ENCODE assay signal across 8 cellular contexts in genomic region chr3:196941846-196942225, GRCh38. TPM values are rescaled to one million over a fixed set of nuclear protein-coding genes. Genes with fewer than 3 reads are reported as not detected.
DNase-seq lines count a peak whose midpoint lies in the region; ATAC-seq lines count a peak whose summit lies in the region.

No MANE protein-coding gene starts in this region.

- no peak overlapping the region for H4K8ac ChIP-seq in neuronal stem cell (ENCODE audit: low read depth, low read length)

- peak overlapping the region; percentile 89 for H4K91ac ChIP-seq in neuronal stem cell (ENCODE audit: low read depth, low read length, poor library complexity)

- peak overlapping the region; percentile 70 to 91 for H3K4me3 ChIP-seq in neuronal stem cell (ENCODE audit: low read length in 2 of 2)

- H2BK5ac ChIP-seq in neuronal stem cell (ENCODE audit: low read length): peak overlapping the region; percentile 85

- peak overlapping the region; percentile 75 for H2BK120ac ChIP-seq in neuronal stem cell (ENCODE audit: low read depth, low read length)

- peaks cover 11 to 46% of the 10 kb centered on the region in 2 donors for H3K36me3 ChIP-seq in neuronal stem cell (replicated peaks in 1 of 2; ENCODE audit: control insufficient read depth in 2 of 2, insufficient read depth in 2 of 2, low read length in 2 of 2)

- peak; percentile 32 for ATAC-seq in HG03025 (IDR thresholded peaks at IDR 0.05; ENCODE audit: low FRiP score, unreplicated experiment)

- WGBS in neuronal stem cell (ENCODE audit: extremely low coverage in 2 of 2, insufficient read length in 2 of 2, insufficient replicate concordance in 1 of 2), 2 donors: no CpG with 5 or more reads among the region's 28 CpGs

- H3K79me1 ChIP-seq in neuronal stem cell (ENCODE audit: low read depth, low read length): peaks cover 2% of the 10 kb centered on the region

- H3K9ac ChIP-seq in neuronal stem cell (ENCODE audit: low read depth, low read length, poor library complexity): peak overlapping the region; percentile 94

- H3K18ac ChIP-seq in neuronal stem cell (ENCODE audit: low read length): peak overlapping the region; percentile 92

- H3K4ac ChIP-seq in neuronal stem cell (ENCODE audit: low read length): peak overlapping the region; percentile 54

- DNase-seq in activated T-cell treated with anti-CD3 and anti-CD28 coated beads for 1 hour (ENCODE audit: low read depth) (peak; percentile 40), NOMO-1 treated with DMSO at 0.1 percent for 48 hours (lab: John Stamatoyannopoulos, UW; ENCODE audit: unreplicated experiment) (peak; percentile 78), activated T-cell treated with anti-CD3 and anti-CD28 coated beads for 48 hours (ENCODE audit: low read depth) (peak; percentile 52), fibroblast of gingiva (ENCODE audit: low read depth) (peak; percentile 28), neuronal stem cell (ENCODE audit: low spot score) (no peak), superior temporal gyrus (ENCODE audit: extremely low spot score) (peak; percentile 41)
- no peak for DNase-seq in activated T-cell treated with anti-CD3 and anti-CD28 coated beads, Interleukin-2, amount 50 U/mL, for 1 hour

- peak overlapping the region; percentile 9 for H3K14ac ChIP-seq in neuronal stem cell (ENCODE audit: low read length)

- no peak overlapping the region for H2BK12ac ChIP-seq in neuronal stem cell (ENCODE audit: low read length)

- peak overlapping the region; percentile 85 for H2AK5ac ChIP-seq in neuronal stem cell (ENCODE audit: low read depth, low read length)

- peak overlapping the region; percentile 95 for H3K23ac ChIP-seq in neuronal stem cell (ENCODE audit: low read depth, low read length, poor library complexity)

- peak overlapping the region; percentile 94 for H3K27ac ChIP-seq in neuronal stem cell (replicated peaks; ENCODE audit: low read length)

- no peaks in the 10 kb centered on the region for H3K9me3 ChIP-seq in neuronal stem cell (replicated peaks in 1 of 2; ENCODE audit: control insufficient read depth in 2 of 2, insufficient read depth in 1 of 2, low read depth in 1 of 2, low read length in 2 of 2)

- H3K27me3 ChIP-seq in neuronal stem cell (ENCODE audit: control insufficient read depth in 3 of 3, insufficient read depth in 3 of 3, low read depth in 1 of 3, low read length in 3 of 3): no peaks in the 10 kb centered on the region

- peak overlapping the region; percentile 82 for H3K4me2 ChIP-seq in neuronal stem cell (ENCODE audit: insufficient read depth, low read length, poor library complexity, severe bottlenecking)

- peak overlapping the region; percentile 49 for H2BK15ac ChIP-seq in neuronal stem cell (ENCODE audit: low read length)

- H2AFZ ChIP-seq in neuronal stem cell (ENCODE audit: low read length): peak overlapping the region; percentile 90

- peaks cover 0 to 11% of the 10 kb centered on the region in 2 donors for H3K4me1 ChIP-seq in neuronal stem cell (ENCODE audit: control insufficient read depth in 2 of 2, insufficient read depth in 1 of 2, low read depth in 1 of 2, low read length in 2 of 2)

RNA-seq across cellular contexts. Expression of gene NCBP2, which starts 0.5 kb away (rescaled TPM):
- 75.1 TPM for polyA plus RNA-seq in neuronal stem cell (2013, experiment 1 of 2)
- 77.2 TPM for polyA plus RNA-seq in neuronal stem cell (2013, experiment 2 of 2)

RNA-seq across cellular contexts. Expression of gene PIGZ, which starts 26.8 kb away (rescaled TPM):
- 2.0 TPM for polyA plus RNA-seq in neuronal stem cell (2013, experiment 1 of 2)
- polyA plus RNA-seq in neuronal stem cell (2013, experiment 2 of 2): 1.6 TPM

Comparison
In these comparisons a context has a peak if more than half of its experiments do, and no peak if none do; other contexts are left out.
1. DNase-seq: peak in activated T-cell treated with anti-CD3 and anti-CD28 coated beads for 1 hour (single experiment), NOMO-1 treated with DMSO at 0.1 percent for 48 hours (single experiment), activated T-cell treated with anti-CD3 and anti-CD28 coated beads for 48 hours (single experiment), fibroblast of gingiva (single experiment) and superior temporal gyrus (single experiment); none in activated T-cell treated with anti-CD3 and anti-CD28 coated beads, Interleukin-2, amount 50 U/mL, for 1 hour (single experiment) and neuronal stem cell (single experiment).